12 cellular contexts compared by ENCODE assay signal in genomic region chr16:20612551-20613470, GRCh38.
A peak's percentile ranks its signal among the peaks of the same experiment; 100 is the strongest.
DNase-seq lines count a peak whose midpoint lies in the region; ATAC-seq lines count a peak whose summit lies in the region.
"Had no signal": no experiment of that assay in that cellular context is flagged by ENCODE, and none has a peak within 500 bp of the region (broad histone marks: within the 10 kb centered on the region; RNA-seq: fewer than 3 reads in every experiment).

No MANE protein-coding gene starts in this region.

- no peak for ATAC-seq in HG03565 (IDR thresholded peaks at IDR 0.05; ENCODE audit: unreplicated experiment)
- no peak for ATAC-seq in HG03025 (IDR thresholded peaks at IDR 0.05; ENCODE audit: low FRiP score, unreplicated experiment)

- DNase-seq in DMS53 (lab: John Stamatoyannopoulos, UW) (peak; percentile 77), NCI-H345 treated with DMSO at 0.1 percent for 48 hours (lab: John Stamatoyannopoulos, UW; ENCODE audit: unreplicated experiment) (peak; percentile 70), globus pallidus (ENCODE audit: low spot score) (peak; percentile 49), nucleus accumbens (lab: John Stamatoyannopoulos, UW) (peak in 32 of 56 donors; percentile 5 to 65 (median 23)), NCI-H1930 (lab: John Stamatoyannopoulos, UW) (no peak)
- no peak for DNase-seq in activated naive CD4-positive, alpha-beta T cell treated with anti-CD3 and anti-CD28 coated beads, Interleukin-2, amount 50 U/mL, for 16 hours
- DNase-seq: ACHN; activated CD4-positive, alpha-beta T cell treated with anti-CD3 and anti-CD28 coated beads for 1 hour; NK-92 treated with Interleukin-12 subunit alpha and Interleukin-12 subunit beta, amount 100 ng/mL, for 24 hours; stimulated activated CD8-positive, alpha-beta memory T cell treated with anti-CD3 and anti-CD28 coated beads, Interleukin-4, amount 100 ng/mL, for 48 hours had no signal

Comparison
In these comparisons a context has a peak if more than half of its experiments do, and no peak if none do; other contexts are left out.
1. DNase-seq: peak in DMS53 (single experiment), NCI-H345 treated with DMSO at 0.1 percent for 48 hours (single experiment), globus pallidus (single experiment) and nucleus accumbens (32 of 56); none in activated naive CD4-positive, alpha-beta T cell treated with anti-CD3 and anti-CD28 coated beads, Interleukin-2, amount 50 U/mL, for 16 hours (single experiment) and NCI-H1930 (0 of 2).